Comparison of ENCODE assay signal across 1 cellular context in genomic region chr9:127698386-127698785, GRCh38.
TF ChIP-seq lines count a peak whose summit lies in the region.

No MANE protein-coding gene starts in this region.

TF ChIP-seq in HCT116, 20 proteins besides CTCF, POLR2A, EP300 and RAD21 (continued from another document):
- TF ChIP-seq CEBPB (IDR thresholded peaks at IDR 0.05; ENCODE audit: low read depth) (no peak), ZNF274 (IDR thresholded peaks at IDR 0.05; ENCODE audit: low read depth, low read length) (no peak), TCF7L2 (IDR thresholded peaks at IDR 0.05; ENCODE audit: borderline replicate concordance, extremely low read depth, insufficient read depth, insufficient read length) (no peak), EGR1 (IDR thresholded peaks at IDR 0.05; ENCODE audit: low read depth) (no peak), SIN3A (IDR thresholded peaks at IDR 0.05; ENCODE audit: low read depth) (no peak)
